1 cellular context compared by ENCODE assay signal in the genomic region with DNA sequence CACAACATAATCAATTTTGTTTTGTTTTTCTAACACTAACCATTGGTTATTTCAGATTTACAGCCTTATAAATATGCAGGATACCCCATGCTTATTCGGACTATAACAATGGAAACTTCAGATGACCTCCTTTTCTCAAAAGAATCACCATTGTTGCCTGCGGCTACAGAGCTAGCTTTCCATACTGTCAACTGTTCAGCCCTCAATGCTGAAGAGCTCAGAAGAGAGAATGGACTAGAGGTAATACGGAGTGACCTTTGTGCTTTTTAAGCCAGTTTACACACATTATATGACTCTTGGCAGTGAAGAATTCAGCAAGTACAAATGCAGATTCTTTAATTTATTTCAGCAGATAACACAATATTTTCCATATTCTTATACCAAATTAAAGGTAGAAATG.
TF ChIP-seq lines count a peak whose summit lies in the region.

No MANE protein-coding gene starts in this region.

TF ChIP-seq in GM23338, 12 proteins besides CTCF, POLR2A, EP300 and RAD21 (continued from another document):
- TF ChIP-seq, protein P1, sequence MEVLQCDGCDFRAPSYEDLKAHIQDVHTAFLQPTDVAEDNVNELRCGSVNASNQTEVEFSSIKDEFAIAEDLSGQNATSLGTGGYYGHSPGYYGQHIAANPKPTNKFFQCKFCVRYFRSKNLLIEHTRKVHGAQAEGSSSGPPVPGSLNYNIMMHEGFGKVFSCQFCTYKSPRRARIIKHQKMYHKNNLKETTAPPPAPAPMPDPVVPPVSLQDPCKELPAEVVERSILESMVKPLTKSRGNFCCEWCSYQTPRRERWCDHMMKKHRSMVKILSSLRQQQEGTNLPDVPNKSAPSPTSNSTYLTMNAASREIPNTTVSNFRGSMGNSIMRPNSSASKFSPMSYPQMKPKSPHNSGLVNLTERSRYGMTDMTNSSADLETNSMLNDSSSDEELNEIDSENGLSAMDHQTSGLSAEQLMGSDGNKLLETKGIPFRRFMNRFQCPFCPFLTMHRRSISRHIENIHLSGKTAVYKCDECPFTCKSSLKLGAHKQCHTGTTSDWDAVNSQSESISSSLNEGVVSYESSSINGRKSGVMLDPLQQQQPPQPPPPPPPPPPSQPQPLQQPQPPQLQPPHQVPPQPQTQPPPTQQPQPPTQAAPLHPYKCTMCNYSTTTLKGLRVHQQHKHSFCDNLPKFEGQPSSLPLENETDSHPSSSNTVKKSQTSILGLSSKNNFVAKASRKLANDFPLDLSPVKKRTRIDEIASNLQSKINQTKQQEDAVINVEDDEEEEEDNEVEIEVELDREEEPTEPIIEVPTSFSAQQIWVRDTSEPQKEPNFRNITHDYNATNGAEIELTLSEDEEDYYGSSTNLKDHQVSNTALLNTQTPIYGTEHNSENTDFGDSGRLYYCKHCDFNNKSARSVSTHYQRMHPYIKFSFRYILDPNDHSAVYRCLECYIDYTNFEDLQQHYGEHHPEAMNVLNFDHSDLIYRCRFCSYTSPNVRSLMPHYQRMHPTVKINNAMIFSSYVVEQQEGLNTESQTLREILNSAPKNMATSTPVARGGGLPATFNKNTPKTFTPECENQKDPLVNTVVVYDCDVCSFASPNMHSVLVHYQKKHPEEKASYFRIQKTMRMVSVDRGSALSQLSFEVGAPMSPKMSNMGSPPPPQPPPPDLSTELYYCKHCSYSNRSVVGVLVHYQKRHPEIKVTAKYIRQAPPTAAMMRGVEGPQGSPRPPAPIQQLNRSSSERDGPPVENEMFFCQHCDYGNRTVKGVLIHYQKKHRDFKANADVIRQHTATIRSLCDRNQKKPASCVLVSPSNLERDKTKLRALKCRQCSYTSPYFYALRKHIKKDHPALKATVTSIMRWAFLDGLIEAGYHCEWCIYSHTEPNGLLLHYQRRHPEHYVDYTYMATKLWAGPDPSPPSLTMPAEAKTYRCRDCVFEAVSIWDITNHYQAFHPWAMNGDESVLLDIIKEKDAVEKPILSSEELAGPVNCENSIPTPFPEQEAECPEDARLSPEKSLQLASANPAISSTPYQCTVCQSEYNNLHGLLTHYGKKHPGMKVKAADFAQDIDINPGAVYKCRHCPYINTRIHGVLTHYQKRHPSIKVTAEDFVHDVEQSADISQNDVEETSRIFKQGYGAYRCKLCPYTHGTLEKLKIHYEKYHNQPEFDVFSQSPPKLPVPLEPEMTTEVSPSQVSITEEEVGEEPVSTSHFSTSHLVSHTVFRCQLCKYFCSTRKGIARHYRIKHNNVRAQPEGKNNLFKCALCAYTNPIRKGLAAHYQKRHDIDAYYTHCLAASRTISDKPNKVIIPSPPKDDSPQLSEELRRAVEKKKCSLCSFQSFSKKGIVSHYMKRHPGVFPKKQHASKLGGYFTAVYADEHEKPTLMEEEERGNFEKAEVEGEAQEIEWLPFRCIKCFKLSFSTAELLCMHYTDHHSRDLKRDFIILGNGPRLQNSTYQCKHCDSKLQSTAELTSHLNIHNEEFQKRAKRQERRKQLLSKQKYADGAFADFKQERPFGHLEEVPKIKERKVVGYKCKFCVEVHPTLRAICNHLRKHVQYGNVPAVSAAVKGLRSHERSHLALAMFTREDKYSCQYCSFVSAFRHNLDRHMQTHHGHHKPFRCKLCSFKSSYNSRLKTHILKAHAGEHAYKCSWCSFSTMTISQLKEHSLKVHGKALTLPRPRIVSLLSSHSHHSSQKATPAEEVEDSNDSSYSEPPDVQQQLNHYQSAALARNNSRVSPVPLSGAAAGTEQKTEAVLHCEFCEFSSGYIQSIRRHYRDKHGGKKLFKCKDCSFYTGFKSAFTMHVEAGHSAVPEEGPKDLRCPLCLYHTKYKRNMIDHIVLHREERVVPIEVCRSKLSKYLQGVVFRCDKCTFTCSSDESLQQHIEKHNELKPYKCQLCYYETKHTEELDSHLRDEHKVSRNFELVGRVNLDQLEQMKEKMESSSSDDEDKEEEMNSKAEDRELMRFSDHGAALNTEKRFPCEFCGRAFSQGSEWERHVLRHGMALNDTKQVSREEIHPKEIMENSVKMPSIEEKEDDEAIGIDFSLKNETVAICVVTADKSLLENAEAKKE (CRISPR knock-in tag; IDR thresholded peaks at IDR 0.05): no peak
- TF ChIP-seq NANOG (IDR thresholded peaks at IDR 0.05; ENCODE audit: borderline replicate concordance): no peak
